Comparison of ENCODE assay signal across 16 cellular contexts in the genomic region with DNA sequence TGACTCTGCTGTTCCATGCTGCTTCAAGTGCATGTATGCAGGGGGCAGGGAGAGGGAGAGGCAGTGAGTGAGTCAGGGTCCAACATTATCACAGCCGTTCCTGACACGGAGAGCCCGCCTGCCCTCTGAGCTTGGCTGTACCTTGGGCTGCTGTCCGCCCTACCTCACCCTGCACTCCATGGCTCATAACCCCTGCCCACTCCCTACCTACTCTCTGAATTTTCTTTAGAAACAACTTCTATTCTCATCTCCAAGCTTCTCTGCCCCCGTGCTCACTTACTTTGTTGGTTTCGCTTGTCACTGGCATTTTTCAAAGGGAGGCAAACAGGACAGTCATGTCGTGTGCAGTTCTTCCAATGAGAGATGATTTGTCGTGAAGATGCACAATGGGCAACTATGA.
A peak's percentile ranks its signal among the peaks of the same experiment; 100 is the strongest.
DNase-seq lines count a peak whose midpoint lies in the region; ATAC-seq and TF ChIP-seq lines count a peak whose summit lies in the region.
"Had no signal": no experiment of that assay in that cellular context is flagged by ENCODE, and none has a peak within 500 bp of the region (broad histone marks: within the 10 kb centered on the region; RNA-seq: fewer than 3 reads in every experiment).

No MANE protein-coding gene starts in this region.

- no peaks in the 10 kb centered on the region for H3K27me3 ChIP-seq in AG04450 (ENCODE audit: control insufficient read depth, insufficient read depth, low read length)

- H3K9me3 ChIP-seq in AG04450 (ENCODE audit: control insufficient read depth, insufficient read depth, low read length): no peaks in the 10 kb centered on the region; the same call in 1 of the 2 replicates
- no peaks in the 10 kb centered on the region for H3K9me3 ChIP-seq in HEK293 (ENCODE audit: control insufficient read depth, insufficient read depth, low read depth, low read length)
- H3K9me3 ChIP-seq: HAP-1 had no signal

- intact Hi-C loops in sciatic nerve (cut with DNase I): no loop called here

- no peaks in the 10 kb centered on the region for H3K27me3 Mint-ChIP-seq in stimulated activated memory B cell treated with anti-CD40 and anti-IgM and Interleukin-4, amounts not matched to agents 10 μg/mL and 1 μg/mL and 100 μg/mL, for 72 hours

- peak overlapping the region; percentile 60 for H3K27ac Mint-ChIP-seq in stimulated activated memory B cell treated with anti-CD40 and anti-IgM and Interleukin-4, amounts not matched to agents 10 μg/mL and 1 μg/mL and 100 μg/mL, for 72 hours
- H3K27ac Mint-ChIP-seq: HFFc6 had no signal

- peaks cover 71% of the 10 kb centered on the region for H3K4me1 Mint-ChIP-seq in stimulated activated memory B cell treated with anti-CD40 and anti-IgM and Interleukin-4, amounts not matched to agents 10 μg/mL and 1 μg/mL and 100 μg/mL, for 72 hours

- ATAC-seq in stimulated activated memory B cell treated with anti-CD40 and anti-IgM and Interleukin-4, amounts not matched to agents 10 μg/mL and 1 μg/mL and 100 μg/mL, for 72 hours: no peak
- ATAC-seq in sciatic nerve: no peak
- ATAC-seq in HG03342 (IDR thresholded peaks at IDR 0.05; ENCODE audit: unreplicated experiment): no peak
- ATAC-seq in GM19452 (IDR thresholded peaks at IDR 0.05; ENCODE audit: unreplicated experiment): no peak
- ATAC-seq: CD8-positive, alpha-beta T cell had no signal

- H3K27ac ChIP-seq in AG04450 (ENCODE audit: low read depth, low read length) (peak overlapping the region; percentile 12), HEK293 (ENCODE audit: extremely low read depth, low read depth, low read length) (no peak overlapping the region), coronary artery (no peak overlapping the region)
- H3K27ac ChIP-seq: C4-2B had no signal

- POLR2A ChIA-PET in AG04450 (lab: Yijun Ruan, JAX): no interaction called here
- POLR2A ChIA-PET in HEK293 (lab: Yijun Ruan, JAX): no interaction called here

- no peaks in the 10 kb centered on the region for H3K9me3 Mint-ChIP-seq in stimulated activated memory B cell treated with anti-CD40 and anti-IgM and Interleukin-4, amounts not matched to agents 10 μg/mL and 1 μg/mL and 100 μg/mL, for 72 hours
- H3K9me3 Mint-ChIP-seq: CD8-positive, alpha-beta T cell; HFFc6 had no signal

- H3K4me3 Mint-ChIP-seq in stimulated activated memory B cell treated with anti-CD40 and anti-IgM and Interleukin-4, amounts not matched to agents 10 μg/mL and 1 μg/mL and 100 μg/mL, for 72 hours: no peak overlapping the region
- H3K4me3 Mint-ChIP-seq: CD8-positive, alpha-beta T cell; HFFc6 had no signal

- DNase-seq in AG04450 (ENCODE audit: low read depth, low spot score): no peak
- DNase-seq in coronary artery (ENCODE audit: low spot score): peak; percentile 35
- no peak for DNase-seq in sciatic nerve (ENCODE audit: low spot score)
- DNase-seq: 8988T; CD8-positive, alpha-beta T cell; COR-L47; DMS153; DMS79 treated with DMSO at 0.1 percent for 48 hours; EL; HFFc6 had no signal

- TF ChIP-seq CTCF in AG04450 (IDR thresholded peaks at IDR 0.05; ENCODE audit: low read depth, low read length) (no peak), HEK293 (tag by site-specific recombination; IDR thresholded peaks at IDR 0.05) (no peak), coronary artery (IDR thresholded peaks at IDR 0.05) (no peak)

- H3K36me3 Mint-ChIP-seq in stimulated activated memory B cell treated with anti-CD40 and anti-IgM and Interleukin-4, amounts not matched to agents 10 μg/mL and 1 μg/mL and 100 μg/mL, for 72 hours: peaks cover 35% of the 10 kb centered on the region

- H3K36me3 ChIP-seq in HEK293 (ENCODE audit: control insufficient read depth in 2 of 2, insufficient read depth in 1 of 2, low read length in 2 of 2): peaks cover 4 to 54% of the 10 kb centered on the region in 2 experiments; a peak in 2 of 3 replicates

- H3K4me3 ChIP-seq in AG04450 (ENCODE audit: low read depth, low read length): no peak overlapping the region
- no peak overlapping the region for H3K4me3 ChIP-seq in HEK293 (ENCODE audit: low read depth, low read length)
- H3K4me3 ChIP-seq in coronary artery: no peak overlapping the region
- H3K4me3 ChIP-seq: HAP-1 had no signal

- peaks cover 5% of the 10 kb centered on the region; the same call in 1 of the 2 replicates for H3K4me1 ChIP-seq in HEK293 (ENCODE audit: control insufficient read depth, insufficient read depth, low read length)
- H3K4me1 ChIP-seq: HAP-1 had no signal

- CTCF ChIA-PET in AG04450 (lab: Charles Lee) (no interaction called here), HEK293 (lab: Yijun Ruan, JAX) (interaction anchor here (0.6 kb wide), 2 partner anchors 10 to 113 kb away, joined by 3 read pairs; no protein-coding TSS in a partner anchor)

TF ChIP-seq in HEK293, 187 proteins besides CTCF, POLR2A, EP300 and RAD21:
- TF ChIP-seq EGR2 (tag by site-specific recombination; IDR thresholded peaks at IDR 0.05; ENCODE audit: low read depth): peak; percentile 44; the same call in 1 of the 2 replicates
- no peak for TF ChIP-seq ZNF239 (tag by site-specific recombination; IDR thresholded peaks at IDR 0.05)
